ENCODE assay signal across 1 cellular context in the genomic region with DNA sequence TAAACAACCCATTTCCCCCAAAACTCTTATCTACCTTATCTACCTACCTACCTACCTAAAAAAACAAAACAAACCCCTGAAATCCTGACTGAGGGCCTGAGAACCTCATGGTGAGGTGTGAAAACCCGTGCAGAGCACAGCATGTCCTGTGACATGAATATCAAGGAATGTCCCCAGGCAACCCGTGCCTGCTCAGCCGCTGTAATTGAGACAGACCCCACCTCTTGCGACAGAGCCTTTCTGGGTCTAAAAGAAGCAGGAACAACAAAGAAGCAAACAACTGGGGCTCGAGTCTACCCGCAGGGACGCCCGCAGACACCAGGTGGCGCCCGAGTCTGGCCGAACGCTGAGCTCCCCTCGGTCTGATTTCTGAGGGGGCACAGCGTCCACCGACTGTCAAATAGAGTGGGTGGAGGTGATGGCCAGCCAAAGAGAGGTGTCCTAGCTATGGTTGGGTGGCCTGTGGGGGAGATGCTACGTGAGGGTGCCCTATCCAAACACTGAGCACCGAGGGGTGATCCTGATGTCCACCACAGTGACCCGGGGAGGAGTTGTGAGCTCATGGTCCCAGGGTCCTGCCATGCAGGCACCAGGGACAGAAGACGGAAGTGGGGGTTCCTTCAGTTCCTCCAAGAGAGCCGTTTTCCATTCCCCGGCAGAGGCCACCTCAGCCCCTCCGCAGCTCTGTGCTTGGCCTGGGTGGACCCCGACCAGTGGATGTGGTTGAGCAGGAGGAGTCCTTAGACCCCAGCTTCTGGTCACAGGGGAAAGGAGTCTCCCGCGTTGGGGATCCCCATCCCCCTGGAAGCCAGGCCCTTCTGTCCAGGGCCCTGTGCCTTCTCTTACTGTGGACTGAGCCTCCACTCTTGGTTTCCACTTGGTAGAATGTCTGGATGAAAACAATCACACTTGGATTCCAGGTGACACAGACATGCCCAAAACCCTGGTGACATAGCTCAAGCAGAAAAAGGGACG.
TF ChIP-seq lines count a peak whose summit lies in the region.

No MANE protein-coding gene starts in this region.

TF ChIP-seq in HepG2, 621 proteins besides CTCF, POLR2A, EP300 and RAD21 (continued from another document and continues in another):
- no peak for TF ChIP-seq ZHX2 (IDR thresholded peaks at IDR 0.05; ENCODE audit: low read depth)
- no peak for TF ChIP-seq ZHX2 (CRISPR knock-in tag; IDR thresholded peaks at IDR 0.05; ENCODE audit: borderline replicate concordance)
- TF ChIP-seq, protein P1, sequence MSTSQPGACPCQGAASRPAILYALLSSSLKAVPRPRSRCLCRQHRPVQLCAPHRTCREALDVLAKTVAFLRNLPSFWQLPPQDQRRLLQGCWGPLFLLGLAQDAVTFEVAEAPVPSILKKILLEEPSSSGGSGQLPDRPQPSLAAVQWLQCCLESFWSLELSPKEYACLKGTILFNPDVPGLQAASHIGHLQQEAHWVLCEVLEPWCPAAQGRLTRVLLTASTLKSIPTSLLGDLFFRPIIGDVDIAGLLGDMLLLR (CRISPR knock-in tag; IDR thresholded peaks at IDR 0.05): no peak
- TF ChIP-seq ZKSCAN5 (CRISPR knock-in tag; IDR thresholded peaks at IDR 0.05): no peak
- TF ChIP-seq, protein P2, sequence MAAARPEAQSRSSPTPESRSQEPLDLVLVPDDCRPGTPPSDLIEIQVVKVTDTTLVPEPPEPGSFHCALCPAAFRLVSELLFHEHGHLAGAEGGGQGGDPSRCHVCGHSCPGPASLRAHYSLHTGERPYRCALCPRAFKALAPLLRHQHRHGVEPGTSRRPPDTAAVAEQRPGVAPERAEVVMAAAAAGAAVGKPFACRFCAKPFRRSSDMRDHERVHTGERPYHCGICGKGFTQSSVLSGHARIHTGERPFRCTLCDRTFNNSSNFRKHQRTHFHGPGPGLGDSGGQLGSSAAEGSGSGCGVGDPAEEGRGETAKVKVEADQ (CRISPR knock-in tag; IDR thresholded peaks at IDR 0.05; ENCODE audit: borderline replicate concordance): no peak
- no peak for TF ChIP-seq NFRKB (IDR thresholded peaks at IDR 0.05)
- no peak for TF ChIP-seq HNRNPK (IDR thresholded peaks at IDR 0.05; ENCODE audit: low read depth, low read length, poor library complexity, severe bottlenecking)
- no peak for TF ChIP-seq NBN (conservative IDR thresholded peaks at IDR 0.05)
- no peak for TF ChIP-seq LBX2 (CRISPR knock-in tag; IDR thresholded peaks at IDR 0.05; ENCODE audit: borderline replicate concordance)
- TF ChIP-seq, protein P3, sequence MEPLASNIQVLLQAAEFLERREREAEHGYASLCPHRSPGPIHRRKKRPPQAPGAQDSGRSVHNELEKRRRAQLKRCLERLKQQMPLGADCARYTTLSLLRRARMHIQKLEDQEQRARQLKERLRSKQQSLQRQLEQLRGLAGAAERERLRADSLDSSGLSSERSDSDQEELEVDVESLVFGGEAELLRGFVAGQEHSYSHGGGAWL (CRISPR knock-in tag; IDR thresholded peaks at IDR 0.05): 0 out of 2 replicates have a peak, but pooled peaks have one; percentile 52
- no peak for TF ChIP-seq AKNA (CRISPR knock-in tag; IDR thresholded peaks at IDR 0.05; ENCODE audit: borderline replicate concordance)
- no peak for TF ChIP-seq MEIS1 (CRISPR knock-in tag; IDR thresholded peaks at IDR 0.05; ENCODE audit: borderline replicate concordance)
- no peak for TF ChIP-seq PCBP2 (optimal IDR thresholded peaks at IDR 0.05; ENCODE audit: low read depth, low read length, poor library complexity, severe bottlenecking)
- no peak for TF ChIP-seq RFX5 (IDR thresholded peaks at IDR 0.05; ENCODE audit: low read depth, low read length)
- TF ChIP-seq SP1 (IDR thresholded peaks at IDR 0.05): no peak
- TF ChIP-seq SP1 (CRISPR knock-in tag; IDR thresholded peaks at IDR 0.05): no peak
- TF ChIP-seq, protein P4, sequence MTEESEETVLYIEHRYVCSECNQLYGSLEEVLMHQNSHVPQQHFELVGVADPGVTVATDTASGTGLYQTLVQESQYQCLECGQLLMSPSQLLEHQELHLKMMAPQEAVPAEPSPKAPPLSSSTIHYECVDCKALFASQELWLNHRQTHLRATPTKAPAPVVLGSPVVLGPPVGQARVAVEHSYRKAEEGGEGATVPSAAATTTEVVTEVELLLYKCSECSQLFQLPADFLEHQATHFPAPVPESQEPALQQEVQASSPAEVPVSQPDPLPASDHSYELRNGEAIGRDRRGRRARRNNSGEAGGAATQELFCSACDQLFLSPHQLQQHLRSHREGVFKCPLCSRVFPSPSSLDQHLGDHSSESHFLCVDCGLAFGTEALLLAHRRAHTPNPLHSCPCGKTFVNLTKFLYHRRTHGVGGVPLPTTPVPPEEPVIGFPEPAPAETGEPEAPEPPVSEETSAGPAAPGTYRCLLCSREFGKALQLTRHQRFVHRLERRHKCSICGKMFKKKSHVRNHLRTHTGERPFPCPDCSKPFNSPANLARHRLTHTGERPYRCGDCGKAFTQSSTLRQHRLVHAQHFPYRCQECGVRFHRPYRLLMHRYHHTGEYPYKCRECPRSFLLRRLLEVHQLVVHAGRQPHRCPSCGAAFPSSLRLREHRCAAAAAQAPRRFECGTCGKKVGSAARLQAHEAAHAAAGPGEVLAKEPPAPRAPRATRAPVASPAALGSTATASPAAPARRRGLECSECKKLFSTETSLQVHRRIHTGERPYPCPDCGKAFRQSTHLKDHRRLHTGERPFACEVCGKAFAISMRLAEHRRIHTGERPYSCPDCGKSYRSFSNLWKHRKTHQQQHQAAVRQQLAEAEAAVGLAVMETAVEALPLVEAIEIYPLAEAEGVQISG (CRISPR knock-in tag; IDR thresholded peaks at IDR 0.05): peak; percentile 33; the same call in 1 of the 2 replicates
- no peak for TF ChIP-seq DNMT3B (CRISPR knock-in tag; conservative IDR thresholded peaks at IDR 0.05)
- TF ChIP-seq TBX2 (CRISPR knock-in tag; IDR thresholded peaks at IDR 0.05; ENCODE audit: borderline replicate concordance): no peak
- TF ChIP-seq GATAD2A (CRISPR knock-in tag; IDR thresholded peaks at IDR 0.05): peak; percentile 50; the same call in 1 of the 2 replicates
- TF ChIP-seq MEIS2 (CRISPR knock-in tag; IDR thresholded peaks at IDR 0.05): 0 out of 2 replicates have a peak, but pooled peaks have one; percentile 27
- TF ChIP-seq, protein P5, sequence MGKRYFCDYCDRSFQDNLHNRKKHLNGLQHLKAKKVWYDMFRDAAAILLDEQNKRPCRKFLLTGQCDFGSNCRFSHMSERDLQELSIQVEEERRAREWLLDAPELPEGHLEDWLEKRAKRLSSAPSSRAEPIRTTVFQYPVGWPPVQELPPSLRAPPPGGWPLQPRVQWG (CRISPR knock-in tag; IDR thresholded peaks at IDR 0.05; ENCODE audit: borderline replicate concordance, low read depth): no peak
- no peak for TF ChIP-seq ZNF83 (CRISPR knock-in tag; IDR thresholded peaks at IDR 0.05; ENCODE audit: borderline replicate concordance)
- TF ChIP-seq TARDBP (CRISPR knock-in tag; IDR thresholded peaks at IDR 0.05): peak; percentile 47; the same call in 1 of the 2 replicates
- TF ChIP-seq BHLHE40 (IDR thresholded peaks at IDR 0.05; ENCODE audit: low read length): peak; percentile 57; the same call in 1 of the 2 replicates
- TF ChIP-seq, protein P6, sequence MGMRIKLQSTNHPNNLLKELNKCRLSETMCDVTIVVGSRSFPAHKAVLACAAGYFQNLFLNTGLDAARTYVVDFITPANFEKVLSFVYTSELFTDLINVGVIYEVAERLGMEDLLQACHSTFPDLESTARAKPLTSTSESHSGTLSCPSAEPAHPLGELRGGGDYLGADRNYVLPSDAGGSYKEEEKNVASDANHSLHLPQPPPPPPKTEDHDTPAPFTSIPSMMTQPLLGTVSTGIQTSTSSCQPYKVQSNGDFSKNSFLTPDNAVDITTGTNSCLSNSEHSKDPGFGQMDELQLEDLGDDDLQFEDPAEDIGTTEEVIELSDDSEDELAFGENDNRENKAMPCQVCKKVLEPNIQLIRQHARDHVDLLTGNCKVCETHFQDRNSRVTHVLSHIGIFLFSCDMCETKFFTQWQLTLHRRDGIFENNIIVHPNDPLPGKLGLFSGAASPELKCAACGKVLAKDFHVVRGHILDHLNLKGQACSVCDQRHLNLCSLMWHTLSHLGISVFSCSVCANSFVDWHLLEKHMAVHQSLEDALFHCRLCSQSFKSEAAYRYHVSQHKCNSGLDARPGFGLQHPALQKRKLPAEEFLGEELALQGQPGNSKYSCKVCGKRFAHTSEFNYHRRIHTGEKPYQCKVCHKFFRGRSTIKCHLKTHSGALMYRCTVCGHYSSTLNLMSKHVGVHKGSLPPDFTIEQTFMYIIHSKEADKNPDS (CRISPR knock-in tag; IDR thresholded peaks at IDR 0.05): no peak
- 0 out of 2 replicates have a peak, but pooled peaks have one; percentile 12 for TF ChIP-seq MYC (CRISPR knock-in tag; IDR thresholded peaks at IDR 0.05; ENCODE audit: borderline replicate concordance)
- no peak for TF ChIP-seq MIER2 (CRISPR knock-in tag; IDR thresholded peaks at IDR 0.05)
